In the genomic region with DNA sequence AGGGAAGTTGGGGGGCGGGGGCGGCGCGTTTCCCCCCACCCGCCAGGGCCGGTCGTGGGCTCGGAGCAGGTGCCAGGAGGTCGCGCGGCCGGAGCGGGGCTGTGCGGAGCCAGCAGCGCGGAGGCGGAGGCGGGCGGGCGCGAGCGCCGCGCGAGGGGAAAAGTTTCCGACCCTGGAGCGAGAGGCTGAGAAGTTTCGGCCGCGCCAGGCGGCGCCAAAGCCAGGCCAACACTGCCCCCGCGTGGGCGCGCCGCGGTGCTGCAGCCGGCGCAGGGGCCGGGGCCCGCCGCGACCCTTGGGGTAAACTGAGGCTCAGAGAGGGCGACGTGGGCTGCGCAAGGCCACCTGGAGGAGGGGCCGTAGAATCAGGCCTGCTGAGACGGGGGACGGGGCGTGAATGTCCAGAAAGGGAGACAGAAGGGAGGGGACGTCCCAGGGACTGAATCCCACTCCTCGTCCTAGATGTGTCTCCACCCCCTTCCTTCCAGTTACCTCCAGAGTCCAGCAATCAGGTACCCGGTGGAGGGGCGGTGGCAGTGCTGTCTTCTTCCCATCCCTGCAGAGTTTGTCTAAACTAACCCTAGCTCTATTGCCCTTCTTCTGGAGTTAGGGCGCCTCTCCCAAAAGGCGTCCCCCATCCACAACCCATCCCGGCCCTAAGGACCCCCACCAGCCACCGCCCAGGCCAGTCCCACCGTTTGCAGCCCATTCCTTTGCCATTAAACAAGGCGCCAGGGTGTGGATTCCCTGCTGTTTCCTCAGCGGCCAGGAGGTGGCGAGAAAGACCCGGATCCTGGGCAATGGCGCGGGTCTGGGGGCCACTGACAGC, we compare ENCODE assay signal across 8 cellular contexts. TPM values are rescaled to one million over a fixed set of nuclear protein-coding genes. Genes with fewer than 3 reads are reported as not detected.
DNase-seq lines count a peak whose midpoint lies in the region; ATAC-seq and TF ChIP-seq lines count a peak whose summit lies in the region.

No MANE protein-coding gene starts in this region.

- H3K36me3 Mint-ChIP-seq in naive B cell, result no peaks in the 10 kb centered on the region

- no peak for TF ChIP-seq POLR2A in esophagus muscularis mucosa (IDR thresholded peaks at IDR 0.05; ENCODE audit: low read depth)

- peak overlapping the region in 5 of 6 donors; percentile 27 to 89 (median 81) for H3K27ac Mint-ChIP-seq in naive B cell

- H3K27me3 ChIP-seq in Panc1 (ENCODE audit: control insufficient read depth, insufficient read depth, low read length), result no peaks in the 10 kb centered on the region
- H3K27me3 ChIP-seq in esophagus muscularis mucosa, result no peaks in the 10 kb centered on the region

- H3K4me3 ChIP-seq in Panc1 (ENCODE audit: low read depth in 2 of 2, low read length in 2 of 2) (peak overlapping the region; percentile 51 to 61), esophagus muscularis mucosa (peak overlapping the region; percentile 66 to 84 (median 76))

- H3K9me3 ChIP-seq in Panc1 (ENCODE audit: control insufficient read depth, insufficient read depth, low read depth, low read length) (no peaks in the 10 kb centered on the region), esophagus muscularis mucosa (no peaks in the 10 kb centered on the region)

- BruUV-seq in Panc1 (replicated peaks; lab: Mats Ljungman, UMichigan), result no TSS peak

- POLR2A ChIA-PET in Panc1 (lab: Charles Lee), result interaction anchor here (0.6 kb wide), 1 partner anchor 433 kb away, joined by 3 read pairs; no protein-coding TSS in a partner anchor

- ATAC-seq in HG03175 (IDR thresholded peaks at IDR 0.05; ENCODE audit: unreplicated experiment) (peak; percentile 58), Panc1 (peak; percentile 68), naive B cell (ENCODE audit: low read depth in 2 of 2) (peak; percentile 75 to 78), HG03457 (IDR thresholded peaks at IDR 0.05; ENCODE audit: unreplicated experiment) (no peak)

- in situ Hi-C loops in Panc1 (cut with HindIII; ENCODE audit: low pct_unique_long_range_greater_than_20kb, low sequenced_read_pairs), result no loop called here

- H3K4me3 Mint-ChIP-seq in naive B cell, result peak overlapping the region; percentile 80 to 92 (median 87)

- H3K36me3 ChIP-seq in Panc1 (ENCODE audit: control insufficient read depth, insufficient read depth, low read length) (no peaks in the 10 kb centered on the region), esophagus muscularis mucosa (no peaks in the 10 kb centered on the region)

- peaks cover 24 to 29% (median 26%) of the 10 kb centered on the region in 3 donors for H3K4me1 Mint-ChIP-seq in naive B cell

- no peaks in the 10 kb centered on the region for H3K9me3 Mint-ChIP-seq in naive B cell

- TF ChIP-seq EP300 in esophagus muscularis mucosa (IDR thresholded peaks at IDR 0.05), result no peak

- CTCF ChIA-PET in Panc1 (lab: Charles Lee), result no interaction called here

- DNase-seq in GM03348 (ENCODE audit: low spot score), result peak; percentile 89
- DNase-seq in Panc1 (ENCODE audit: low read depth, low spot score), result no peak
- peak; percentile 65 for DNase-seq in activated T-helper 1 cell treated with Interleukin-2 at 50 U/mL for 16 hours (ENCODE audit: low read depth)
- DNase-seq in esophagus muscularis mucosa (ENCODE audit: extremely low spot score), result no peak
- DNase-seq in naive B cell, result peak; percentile 70
- peak; percentile 62 for DNase-seq in stimulated activated naive CD4-positive, alpha-beta T cell treated with Interleukin-2 at 50 U/mL for 16 hours (lab: John Stamatoyannopoulos, UW)

- TF ChIP-seq CTCF in Panc1 (IDR thresholded peaks at IDR 0.05), result peak; percentile 83
- peak; percentile 76 to 99 (median 98) for TF ChIP-seq CTCF in esophagus muscularis mucosa (IDR thresholded peaks at IDR 0.05)

- H3K4me1 ChIP-seq in Panc1 (ENCODE audit: control insufficient read depth, insufficient read depth, low read length) (peaks cover 20% of the 10 kb centered on the region), esophagus muscularis mucosa (peaks cover 43 to 66% (median 54%) of the 10 kb centered on the region in 4 donors)

- WGBS in esophagus muscularis mucosa, result 2% methylated on average over 11 of the region's 66 CpGs

- H3K27ac ChIP-seq in Panc1 (ENCODE audit: low read length) (peak overlapping the region; percentile 72), esophagus muscularis mucosa (replicated peaks in 1 of 4) (peak overlapping the region; percentile 89 to 95 (median 90))

- intact Hi-C loops in Panc1 (cut with micrococcal nuclease; ENCODE audit: unreplicated experiment), result loop anchor here (10.0 kb wide), 1 partner anchor 476 kb away; no protein-coding TSS in a partner anchor
- intact Hi-C loops in esophagus muscularis mucosa (cut with DNase I), result loop anchor here (1.0 to 5.0 kb wide), 3 partner anchors 288 to 471 kb away; no protein-coding TSS in a partner anchor

- H3K27me3 Mint-ChIP-seq in naive B cell, result peaks cover 0 to 13% (median 0%) of the 10 kb centered on the region in 3 donors

RNA-seq across cellular contexts. Expression of a gene that starts 10.2 kb away (rescaled TPM):
- total RNA-seq in Panc1 (2021; ENCODE audit: unreplicated experiment) (not detected), esophagus muscularis mucosa (under 1 TPM in 1 of 4 donors, not detected in 3; 0.34 TPM)
- not detected for polyA plus RNA-seq in Panc1 (2012; ENCODE audit: insufficient read length)
- polyA plus RNA-seq in naive B cell (ENCODE audit: low read depth in 6 of 6), result not detected

RNA-seq across cellular contexts. Expression of a gene that starts 15.3 kb away (rescaled TPM):
- total RNA-seq in Panc1 (2021; ENCODE audit: unreplicated experiment), result 47.5 TPM
- 56.7 TPM for polyA plus RNA-seq in Panc1 (2012; ENCODE audit: insufficient read length)
- 10 to 100 TPM; 20.3 to 33.3 (median 31.9) TPM for total RNA-seq in esophagus muscularis mucosa
- polyA plus RNA-seq in naive B cell (ENCODE audit: low read depth in 6 of 6), result 10 to 100 TPM; 30.3 to 57.7 (median 35.4) TPM

RNA-seq across cellular contexts. Expression of a gene that starts 31.3 kb away (rescaled TPM):
- total RNA-seq in Panc1 (2021; ENCODE audit: unreplicated experiment), result 14.3 TPM
- polyA plus RNA-seq in Panc1 (2012; ENCODE audit: insufficient read length), result 14.2 TPM
- total RNA-seq in esophagus muscularis mucosa, result 10 to 100 TPM; 13.3 to 30.0 (median 22.0) TPM
- 10 to 100 TPM; 13.3 to 23.4 (median 16.5) TPM for polyA plus RNA-seq in naive B cell (ENCODE audit: low read depth in 6 of 6)

RNA-seq across cellular contexts. Expression of a gene that starts 54.8 kb away (rescaled TPM):
- total RNA-seq in Panc1 (2021; ENCODE audit: unreplicated experiment), result 6.3 TPM
- 10.7 TPM for polyA plus RNA-seq in Panc1 (2012; ENCODE audit: insufficient read length)
- total RNA-seq in esophagus muscularis mucosa, result 10 to 100 TPM in 2 of 4 donors, 1 to 10 TPM in 2; 1.7 to 13.1 (median 6.2) TPM
- polyA plus RNA-seq in naive B cell (ENCODE audit: low read depth in 6 of 6), result not detected

Comparison
In these comparisons a context has a peak if more than half of its experiments do, and no peak if none do; other contexts are left out.
1. DNase-seq: peak in GM03348 (single experiment), activated T-helper 1 cell treated with Interleukin-2 at 50 U/mL for 16 hours (single experiment), naive B cell (single experiment) and stimulated activated naive CD4-positive, alpha-beta T cell treated with Interleukin-2 at 50 U/mL for 16 hours (single experiment); none in Panc1 (single experiment) and esophagus muscularis mucosa (single experiment).